ENCODE assay signal across 9 cellular contexts in genomic region chrX:46576458-46576857, GRCh38. TPM values are rescaled to one million over a fixed set of nuclear protein-coding genes. Genes with fewer than 3 reads are reported as not detected.
DNase-seq lines count a peak whose midpoint lies in the region; ATAC-seq and TF ChIP-seq lines count a peak whose summit lies in the region.
"Had no signal": no experiment of that assay in that cellular context is flagged by ENCODE, and none has a peak within 500 bp of the region (broad histone marks: within the 10 kb centered on the region; RNA-seq: fewer than 3 reads in every experiment).

No MANE protein-coding gene starts in this region.

- in situ Hi-C loops in HAP-1 (cut with MboI; ENCODE audit: low sequenced_read_pairs) (no loop called here), mammary epithelial cell (cut with MboI; ENCODE audit: low sequenced_read_pairs in 2 of 2) (no loop called here)

- H3K36me3 Mint-ChIP-seq in memory B cell = peaks cover 3% of the 10 kb centered on the region

- H3K36me3 ChIP-seq in HAP-1 (replicated peaks) = no peaks in the 10 kb centered on the region; the same call in 1 of the 2 replicates
- no peaks in the 10 kb centered on the region for H3K36me3 ChIP-seq in mammary epithelial cell (ENCODE audit: insufficient read depth, low read length)

- H2AFZ ChIP-seq in mammary epithelial cell (ENCODE audit: low read depth, low read length) = no peak overlapping the region

- peaks cover 27% of the 10 kb centered on the region for H3K4me1 Mint-ChIP-seq in memory B cell

- peak overlapping the region; percentile 56 for H3K4me3 Mint-ChIP-seq in memory B cell

- ATAC-seq in memory B cell (ENCODE audit: low read depth) = no peak

- dilution Hi-C loops in mammary epithelial cell (cut with HindIII; ENCODE audit: low sequenced_read_pairs) = no loop called here

- no peaks in the 10 kb centered on the region for H3K27me3 Mint-ChIP-seq in memory B cell

- intact Hi-C loops in mammary epithelial cell (cut with micrococcal nuclease) = no loop called here

- TF ChIP-seq CTCF in AG04450 (IDR thresholded peaks at IDR 0.05; ENCODE audit: low read depth, low read length) = no peak
- no peak for TF ChIP-seq CTCF in mammary epithelial cell (conservative IDR thresholded peaks at IDR 0.05 in 1 of 2, IDR thresholded peaks at IDR 0.05 in 1 of 2; ENCODE audit: extremely low read depth in 1 of 2, insufficient read depth in 1 of 2, low read depth in 1 of 2, low read length in 2 of 2)

- H3K4me3 ChIP-seq in AG04450 (ENCODE audit: low read depth, low read length) (peak overlapping the region; percentile 27; the same call in 1 of the 2 replicates), HAP-1 (peak overlapping the region; percentile 66), mammary epithelial cell (replicated peaks in 1 of 3; ENCODE audit: insufficient read depth in 1 of 3, low read depth in 2 of 3, low read length in 3 of 3) (peak overlapping the region in 1 of 3 experiments; percentile 32)

- peaks cover 14% of the 10 kb centered on the region for H3K79me2 ChIP-seq in mammary epithelial cell (ENCODE audit: insufficient read depth, low read length)

- 55% methylated on average over 3 of the region's 3 CpGs for WGBS in mammary epithelial cell (ENCODE audit: low coverage, missing lambda C conversion rate)

- H3K27ac ChIP-seq in AG04450 (ENCODE audit: low read depth, low read length) = no peak overlapping the region
- no peak overlapping the region for H3K27ac ChIP-seq in mammary epithelial cell (ENCODE audit: insufficient read depth, low read depth, low read length)

- H3K9me3 Mint-ChIP-seq in memory B cell = no peaks in the 10 kb centered on the region

- BruUV-seq in mammary epithelial cell (replicated peaks; lab: Mats Ljungman, UMichigan) = no TSS peak

- no peaks in the 10 kb centered on the region for H4K20me1 ChIP-seq in mammary epithelial cell (ENCODE audit: insufficient read depth, low read length)

- H3K4me1 ChIP-seq in HAP-1 = peaks cover 14% of the 10 kb centered on the region
- H3K4me1 ChIP-seq in mammary epithelial cell (ENCODE audit: insufficient read depth, low read length) = peaks cover 15% of the 10 kb centered on the region

- no peak overlapping the region for H3K27ac Mint-ChIP-seq in memory B cell

- H3K27me3 ChIP-seq in AG04450 (ENCODE audit: control insufficient read depth, insufficient read depth, low read length) = no peaks in the 10 kb centered on the region
- H3K27me3 ChIP-seq in HAP-1 (ENCODE audit: low read depth) = no peaks in the 10 kb centered on the region
- no peaks in the 10 kb centered on the region for H3K27me3 ChIP-seq in mammary epithelial cell (ENCODE audit: insufficient read depth, low read length)

- H3K4me2 ChIP-seq in mammary epithelial cell (ENCODE audit: insufficient read depth, low read depth, low read length) = peak overlapping the region; percentile 84

- CTCF ChIA-PET in AG04450 (lab: Charles Lee) (no interaction called here), mammary epithelial cell (lab: Charles Lee; ENCODE audit: low non-redundant PET) (no interaction called here)

- POLR2A ChIA-PET in AG04450 (lab: Yijun Ruan, JAX) = interaction anchor here (0.5 to 0.6 kb wide), 2 partner anchors 179 to 768 kb away, joined by 3 to 5 read pairs; no protein-coding TSS in a partner anchor

- no peaks in the 10 kb centered on the region for H3K9me3 ChIP-seq in AG04450 (ENCODE audit: control insufficient read depth, insufficient read depth, low read length)
- H3K9me3 ChIP-seq in HAP-1 = no peaks in the 10 kb centered on the region
- no peaks in the 10 kb centered on the region for H3K9me3 ChIP-seq in mammary epithelial cell (replicated peaks; ENCODE audit: insufficient read depth, low read length)

- H3K9ac ChIP-seq in mammary epithelial cell (ENCODE audit: insufficient read depth, low read length) = no peak overlapping the region

- no peak for DNase-seq in AG04450 (ENCODE audit: low read depth, low spot score)
- peak in 1 of 2 experiments; percentile 38 for DNase-seq in HAP-1 (ENCODE audit: low spot score in 2 of 2)
- no peak for DNase-seq in mammary epithelial cell
- DNase-seq in memory B cell (ENCODE audit: low spot score in 2 of 2) = no peak
- no peak for DNase-seq in NCI-H2196 (lab: John Stamatoyannopoulos, UW; ENCODE audit: unreplicated experiment)
- no peak for DNase-seq in midbrain (lab: John Stamatoyannopoulos, UW)
- DNase-seq in OCI-M2 (lab: John Stamatoyannopoulos, UW; ENCODE audit: unreplicated experiment) = no peak
- DNase-seq in NCI-H1930 (lab: John Stamatoyannopoulos, UW) = no peak
- DNase-seq: NCI-H2029 treated with DMSO at 0.1 percent for 48 hours had no signal

RNA-seq across cellular contexts. Expression of gene CHST7, which starts 2.9 kb away (rescaled TPM):
- polyA plus RNA-seq in AG04450 (2011; rRNA removed) = 2.1 and 2.3 TPM in 2 replicates
- 0.97 and 1.3 TPM in 2 replicates for polyA minus RNA-seq in AG04450 (2011; rRNA and poly(A)+ RNA removed)
- total RNA-seq in mammary epithelial cell = 1 to 10 TPM; 3.0 to 8.8 TPM
- polyA plus RNA-seq in mammary epithelial cell = 3.0 TPM
- polyA minus RNA-seq in mammary epithelial cell = 0.26 TPM

RNA-seq across cellular contexts. Expression of gene ZNF674, which starts 31.2 kb away (rescaled TPM):
- polyA plus RNA-seq in AG04450 (2011; rRNA removed) (4.0 and 4.1 TPM in 2 replicates), mammary epithelial cell (2.3 TPM)
- polyA minus RNA-seq in AG04450 (2011; rRNA and poly(A)+ RNA removed) = 12.9 and 14.0 TPM in 2 replicates
- 1 to 10 TPM; 6.0 to 7.4 TPM for total RNA-seq in mammary epithelial cell
- 1.2 TPM for polyA minus RNA-seq in mammary epithelial cell
